In the genomic region with DNA sequence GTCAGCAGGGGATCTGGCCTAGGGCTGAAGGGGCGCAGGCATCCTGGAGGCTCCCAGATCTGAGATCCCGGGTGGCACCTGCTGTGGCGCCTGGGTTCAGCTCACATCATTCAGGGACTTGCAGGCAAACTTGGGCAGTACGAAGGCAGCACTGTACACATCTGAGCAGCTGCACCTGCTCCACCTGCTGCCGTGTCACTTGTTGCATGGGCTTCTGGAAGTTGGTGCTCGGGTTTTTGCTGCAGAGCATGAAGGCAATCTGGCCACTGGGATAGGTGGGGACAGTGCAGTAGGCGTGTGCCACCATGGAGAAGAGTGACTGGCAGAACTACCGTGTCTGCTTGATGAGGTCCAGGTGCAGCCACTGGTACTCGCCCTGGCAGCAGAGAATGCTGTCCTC, we compare ENCODE assay signal across 15 cellular contexts.
DNase-seq lines count a peak whose midpoint lies in the region; FAIRE-seq lines count a peak whose summit lies in the region.
"Had no signal": no experiment of that assay in that cellular context is flagged by ENCODE, and none has a peak within 500 bp of the region (broad histone marks: within the 10 kb centered on the region; RNA-seq: fewer than 3 reads in every experiment).

No MANE protein-coding gene starts in this region.

- no peak for FAIRE-seq in urothelium cell line (lab: Jason Lieb, UNC)
- FAIRE-seq: H54, HTR-8/SVneo had no signal

- DNase-seq in NCI-H345 (lab: John Stamatoyannopoulos, UW), result peak; percentile 21
- no peak for DNase-seq in NCI-H345 treated with DMSO at 0.1 percent for 48 hours (lab: John Stamatoyannopoulos, UW; ENCODE audit: unreplicated experiment)
- DNase-seq in NCI-H2107 treated with DMSO at 0.1 percent for 48 hours (lab: John Stamatoyannopoulos, UW; ENCODE audit: unreplicated experiment), result peak; percentile 55
- peak; percentile 88 for DNase-seq in NCI-H510A treated with DMSO at 0.1 percent for 48 hours (lab: John Stamatoyannopoulos, UW)
- DNase-seq in NOMO-1 treated with DMSO at 0.1 percent for 48 hours (lab: John Stamatoyannopoulos, UW; ENCODE audit: unreplicated experiment), result no peak
- DNase-seq in urothelium cell line (ENCODE audit: low spot score), result no peak
- DNase-seq in NCI-H524 (lab: John Stamatoyannopoulos, UW), result no peak
- DNase-seq: Calu3; CD8-positive, alpha-beta T cell; DMS79 treated with DMSO at 0.1 percent for 48 hours; GF-D8; HCEC 1CT; HFFc6 had no signal

Comparison
In these comparisons a context has a peak if more than half of its experiments do, and no peak if none do; other contexts are left out.
1. DNase-seq: peak in NCI-H345 (single experiment), NCI-H2107 treated with DMSO at 0.1 percent for 48 hours (single experiment) and NCI-H510A treated with DMSO at 0.1 percent for 48 hours (single experiment); none in NCI-H345 treated with DMSO at 0.1 percent for 48 hours (single experiment), NOMO-1 treated with DMSO at 0.1 percent for 48 hours (single experiment), urothelium cell line (single experiment) and NCI-H524 (0 of 2).